In genomic region chr7:7536396-7537019, GRCh38 we compare ENCODE assay signal across 17 cellular contexts. TPM values are rescaled to one million over a fixed set of nuclear protein-coding genes. Genes with fewer than 3 reads are reported as not detected.
"Had no signal": no experiment of that assay in that cellular context is flagged by ENCODE, and none has a peak within 500 bp of the region (broad histone marks: within the 10 kb centered on the region; RNA-seq: fewer than 3 reads in every experiment).

No MANE protein-coding gene starts in this region.

- DNase-seq: activated B cell treated with CpG ODN at 0.5 μM for 24 hours; activated CD4-positive, alpha-beta T cell treated with anti-CD3 and anti-CD28 coated beads for 36 hours; activated CD4-positive, alpha-beta T cell treated with anti-CD3 and anti-CD28 coated beads, Interleukin-2, amount 50 U/mL, for 4 hours; activated CD8-positive, alpha-beta memory T cell treated with anti-CD3 and anti-CD28 coated beads, Interleukin-2, amount 50 U/mL, for 48 hours; activated naive CD4-positive, alpha-beta T cell treated with anti-CD3 and anti-CD28 coated beads, Interleukin-2, amount 10 ng/mL, durations not matched to agents 7 days and 5 days; activated T-cell treated with anti-CD3 and anti-CD28 coated beads, Interleukin-2, amount 50 U/mL, for 4 hours; amygdala; cerebellar nuclear complex; glutamatergic neuron; immature natural killer cell; left ventricle myocardium inferior; mammary epithelial cell; natural killer cell; stimulated activated CD4-positive, alpha-beta T cell treated with anti-CD3 and anti-CD28 coated beads, Interleukin-4, amount 100 ng/mL, for 24 hours; stimulated activated naive CD4-positive, alpha-beta T cell treated with Interleukin-2 at 50 U/mL for 16 hours; upper lobe of left lung had no signal

- ATAC-seq: activated CD4-positive, alpha-beta T cell treated with anti-CD3 and anti-CD28 coated beads for 36 hours; activated T-cell treated with anti-CD3 and anti-CD28 coated beads, Interleukin-2, amount 50 U/mL, for 4 hours; natural killer cell had no signal

RNA-seq across cellular contexts. Expression of gene COL28A1, which starts 0.8 kb away (rescaled TPM):
- total RNA-seq: activated CD4-positive, alpha-beta T cell treated with anti-CD3 and anti-CD28 coated beads for 36 hours; activated CD8-positive, alpha-beta memory T cell treated with anti-CD3 and anti-CD28 coated beads for 36 hours had no signal
